Comparison of ENCODE assay signal across 19 cellular contexts in the genomic region with DNA sequence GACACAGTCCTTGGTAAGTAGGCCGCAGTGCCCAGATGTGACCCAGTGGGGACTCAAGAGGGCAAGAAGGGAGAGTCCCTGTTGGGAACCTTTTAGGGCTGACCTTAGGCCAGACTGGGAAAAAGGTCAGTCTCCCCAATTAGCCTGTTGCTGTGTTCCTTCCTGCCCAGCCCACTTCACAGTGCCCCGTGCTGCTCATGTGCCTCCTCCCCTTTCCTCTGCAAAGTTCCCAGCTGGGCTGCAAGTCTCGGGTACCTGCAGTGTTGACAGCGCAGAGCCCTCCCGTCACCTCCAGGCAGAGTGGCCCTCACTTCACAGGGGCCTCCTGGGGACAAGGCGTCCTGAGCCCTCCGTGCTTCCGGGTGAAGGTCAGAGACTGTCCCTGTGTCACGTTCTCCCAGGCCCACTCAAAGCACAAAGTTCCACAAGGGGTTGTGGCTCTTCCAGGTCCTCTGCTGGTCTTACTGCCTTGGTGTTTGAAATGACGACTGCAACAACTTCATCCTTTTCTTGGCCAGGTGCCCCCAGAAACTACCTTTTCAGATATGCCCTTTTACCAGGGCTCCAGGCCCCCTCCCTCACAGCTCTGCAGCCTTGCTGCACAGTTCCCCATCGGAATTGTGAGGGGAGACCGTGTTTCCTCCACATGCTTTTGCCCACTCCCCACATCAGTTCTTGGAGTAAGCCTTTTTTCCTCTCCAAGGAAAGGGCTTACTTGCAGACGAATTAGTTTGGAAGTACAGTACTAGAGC.
DNase-seq lines count a peak whose midpoint lies in the region; ATAC-seq and TF ChIP-seq lines count a peak whose summit lies in the region.
"Had no signal": no experiment of that assay in that cellular context is flagged by ENCODE, and none has a peak within 500 bp of the region (broad histone marks: within the 10 kb centered on the region; RNA-seq: fewer than 3 reads in every experiment).

No MANE protein-coding gene starts in this region.

- no peak overlapping the region for H3K4me2 ChIP-seq in GM23338
- H3K4me2 ChIP-seq in MM.1S (ENCODE audit: low read depth, low read length): no peak overlapping the region

- DNase-seq in GM23338 (ENCODE audit: low spot score) (no peak), body of pancreas (peak in 1 of 4 donors; percentile 39), islet precursor cell (peak; percentile 55), retina (peak; percentile 42), MM.1S (no peak), chondrocyte (ENCODE audit: low spot score) (no peak), 8988T (no peak)
- DNase-seq: activated CD4-positive, alpha-beta T cell treated with anti-CD3 and anti-CD28 coated beads, Interleukin-2, amount 50 U/mL, for 1 hour; activated T-cell treated with anti-CD3 and anti-CD28 coated beads for 4 hours; DMS153; head of caudate nucleus; KBM-7; NCI-H774; nucleus accumbens; SW 1271 had no signal

- no peaks in the 10 kb centered on the region for H3K9me2 ChIP-seq in GM23338 (ENCODE audit: insufficient read depth)
- H3K9me2 ChIP-seq in MM.1S (replicated peaks; ENCODE audit: insufficient read depth, low read length): no peaks in the 10 kb centered on the region

- H4K20me1 ChIP-seq in GM23338 (replicated peaks; ENCODE audit: insufficient read depth) (no peaks in the 10 kb centered on the region; the same call in 1 of the 2 replicates), MM.1S (ENCODE audit: insufficient read depth, low read length) (no peaks in the 10 kb centered on the region)

- H3K27me3 ChIP-seq in GM23338 (ENCODE audit: insufficient read depth) (no peaks in the 10 kb centered on the region), body of pancreas (no peaks in the 10 kb centered on the region), MM.1S (replicated peaks; ENCODE audit: insufficient read depth, low read length) (no peaks in the 10 kb centered on the region)
- H3K27me3 ChIP-seq: brain microvascular endothelial cell had no signal

- ATAC-seq in GM23338 (peak; percentile 21), body of pancreas (peak; percentile 6), HG03469 (IDR thresholded peaks at IDR 0.05; ENCODE audit: unreplicated experiment) (no peak)

- no peaks in the 10 kb centered on the region for H3K9me3 Mint-ChIP-seq in GM23338
- H3K9me3 Mint-ChIP-seq in chondrocyte (ENCODE audit: low read depth): no peaks in the 10 kb centered on the region
- H3K9me3 Mint-ChIP-seq: activated naive CD4-positive, alpha-beta T cell treated with anti-CD3 and anti-CD28 coated beads, Interleukin-2, amount 50 U/mL, for 24 hours had no signal

- H3K4me3 Mint-ChIP-seq in GM23338 (no peak overlapping the region), chondrocyte (ENCODE audit: unreplicated experiment) (no peak overlapping the region)
- H3K4me3 Mint-ChIP-seq: activated naive CD4-positive, alpha-beta T cell treated with anti-CD3 and anti-CD28 coated beads, Interleukin-2, amount 50 U/mL, for 24 hours; B cell had no signal

- H3K4me1 Mint-ChIP-seq in GM23338: peaks cover 8% of the 10 kb centered on the region; the same call in 2 of the 3 replicates
- H3K4me1 Mint-ChIP-seq in chondrocyte (ENCODE audit: low read depth): peaks cover 17% of the 10 kb centered on the region
- H3K4me1 Mint-ChIP-seq: B cell had no signal

- H3K9me3 ChIP-seq in body of pancreas (no peaks in the 10 kb centered on the region), MM.1S (replicated peaks; ENCODE audit: insufficient read depth, low read length) (no peaks in the 10 kb centered on the region)

- H3K4me1 ChIP-seq in GM23338 (ENCODE audit: insufficient read depth) (0 out of 2 replicates have a peak, but pooled peaks cover 6% of the 10 kb centered on the region), body of pancreas (peaks cover 43% of the 10 kb centered on the region), MM.1S (ENCODE audit: low read length) (no peaks in the 10 kb centered on the region)

- no peak for TF ChIP-seq POLR2A in body of pancreas (IDR thresholded peaks at IDR 0.05)

- no peak overlapping the region; the same call in 1 of the 2 replicates for H3K27ac Mint-ChIP-seq in GM23338
- H3K27ac Mint-ChIP-seq in chondrocyte (ENCODE audit: unreplicated experiment): no peak overlapping the region
- H3K27ac Mint-ChIP-seq: activated naive CD4-positive, alpha-beta T cell treated with anti-CD3 and anti-CD28 coated beads, Interleukin-2, amount 50 U/mL, for 24 hours; B cell had no signal

- 63 to 81% methylated on average over 12 to 13 of the region's 13 CpGs for whole genome bisulfite sequencing in body of pancreas, 2 donors

- H3K27ac ChIP-seq in GM23338 (ENCODE audit: low read depth) (0 out of 2 replicates have a peak overlapping the region, but pooled peaks have one; percentile 19), body of pancreas (peak overlapping the region; percentile 7 to 83 (median 60)), MM.1S (ENCODE audit: low read length) (no peak overlapping the region)
- H3K27ac ChIP-seq: brain microvascular endothelial cell had no signal

- H3K79me2 ChIP-seq in GM23338 (replicated peaks; ENCODE audit: insufficient read depth) (no peaks in the 10 kb centered on the region), MM.1S (ENCODE audit: low read length) (no peaks in the 10 kb centered on the region)

- H3K27me3 Mint-ChIP-seq in GM23338 (ENCODE audit: insufficient read depth, low read depth, poor library complexity) (peaks cover 8% of the 10 kb centered on the region), chondrocyte (ENCODE audit: low read depth) (no peaks in the 10 kb centered on the region)
- H3K27me3 Mint-ChIP-seq: activated naive CD4-positive, alpha-beta T cell treated with anti-CD3 and anti-CD28 coated beads, Interleukin-2, amount 50 U/mL, for 24 hours had no signal

- intact Hi-C loops in body of pancreas (cut with DNase I): no loop called here

- TF ChIP-seq CTCF in GM23338 (conservative IDR thresholded peaks at IDR 0.05; ENCODE audit: low read depth in 2 of 2) (no peak), body of pancreas (IDR thresholded peaks at IDR 0.05) (no peak), MM.1S (IDR thresholded peaks at IDR 0.05; ENCODE audit: low read length) (no peak), chondrocyte (IDR thresholded peaks at IDR 0.05) (no peak)

- H3K9ac ChIP-seq in MM.1S (ENCODE audit: low read length): no peak overlapping the region

- H3K36me3 Mint-ChIP-seq in GM23338 (ENCODE audit: low read depth) (no peaks in the 10 kb centered on the region), chondrocyte (ENCODE audit: low read depth) (no peaks in the 10 kb centered on the region)
- H3K36me3 Mint-ChIP-seq: activated naive CD4-positive, alpha-beta T cell treated with anti-CD3 and anti-CD28 coated beads, Interleukin-2, amount 50 U/mL, for 24 hours had no signal

- no peak overlapping the region for H3K4me3 ChIP-seq in GM23338
- no peak overlapping the region for H3K4me3 ChIP-seq in body of pancreas
- no peak overlapping the region for H3K4me3 ChIP-seq in MM.1S (ENCODE audit: low read length)

- H3F3A ChIP-seq in GM23338 (replicated peaks; ENCODE audit: low read depth) (no peaks in the 10 kb centered on the region), MM.1S (ENCODE audit: insufficient read depth, low read length) (no peaks in the 10 kb centered on the region)

- no peak overlapping the region for H2AFZ ChIP-seq in GM23338
- H2AFZ ChIP-seq in MM.1S (ENCODE audit: low read length): no peak overlapping the region

- H3K36me3 ChIP-seq in GM23338 (ENCODE audit: insufficient read depth): no peaks in the 10 kb centered on the region
- H3K36me3 ChIP-seq in body of pancreas (replicated peaks in 1 of 2; ENCODE audit: insufficient read depth in 1 of 2, low read depth in 2 of 2): no peaks in the 10 kb centered on the region
- no peaks in the 10 kb centered on the region for H3K36me3 ChIP-seq in MM.1S (replicated peaks; ENCODE audit: insufficient read depth, low read length)

TF ChIP-seq in GM23338, 12 proteins besides CTCF, POLR2A, EP300 and RAD21 (continues in another document):
- TF ChIP-seq ZNF114 (CRISPR knock-in tag; IDR thresholded peaks at IDR 0.05) (no peak), NANOG (IDR thresholded peaks at IDR 0.05; ENCODE audit: borderline replicate concordance) (no peak), CREB1 (CRISPR knock-in tag; IDR thresholded peaks at IDR 0.05; ENCODE audit: low read depth) (no peak), STAT1 (IDR thresholded peaks at IDR 0.05; ENCODE audit: unreplicated experiment) (no peak), POLR2AphosphoS5 (IDR thresholded peaks at IDR 0.05; ENCODE audit: low read depth) (no peak)

Comparison
In these comparisons a context has a peak if more than half of its experiments do, and no peak if none do; other contexts are left out.
1. DNase-seq: peak in islet precursor cell (single experiment) and retina (single experiment); none in GM23338 (single experiment), MM.1S (single experiment), chondrocyte (single experiment) and 8988T (single experiment).